ENCODE assay signal across 1 cellular context in the genomic region with DNA sequence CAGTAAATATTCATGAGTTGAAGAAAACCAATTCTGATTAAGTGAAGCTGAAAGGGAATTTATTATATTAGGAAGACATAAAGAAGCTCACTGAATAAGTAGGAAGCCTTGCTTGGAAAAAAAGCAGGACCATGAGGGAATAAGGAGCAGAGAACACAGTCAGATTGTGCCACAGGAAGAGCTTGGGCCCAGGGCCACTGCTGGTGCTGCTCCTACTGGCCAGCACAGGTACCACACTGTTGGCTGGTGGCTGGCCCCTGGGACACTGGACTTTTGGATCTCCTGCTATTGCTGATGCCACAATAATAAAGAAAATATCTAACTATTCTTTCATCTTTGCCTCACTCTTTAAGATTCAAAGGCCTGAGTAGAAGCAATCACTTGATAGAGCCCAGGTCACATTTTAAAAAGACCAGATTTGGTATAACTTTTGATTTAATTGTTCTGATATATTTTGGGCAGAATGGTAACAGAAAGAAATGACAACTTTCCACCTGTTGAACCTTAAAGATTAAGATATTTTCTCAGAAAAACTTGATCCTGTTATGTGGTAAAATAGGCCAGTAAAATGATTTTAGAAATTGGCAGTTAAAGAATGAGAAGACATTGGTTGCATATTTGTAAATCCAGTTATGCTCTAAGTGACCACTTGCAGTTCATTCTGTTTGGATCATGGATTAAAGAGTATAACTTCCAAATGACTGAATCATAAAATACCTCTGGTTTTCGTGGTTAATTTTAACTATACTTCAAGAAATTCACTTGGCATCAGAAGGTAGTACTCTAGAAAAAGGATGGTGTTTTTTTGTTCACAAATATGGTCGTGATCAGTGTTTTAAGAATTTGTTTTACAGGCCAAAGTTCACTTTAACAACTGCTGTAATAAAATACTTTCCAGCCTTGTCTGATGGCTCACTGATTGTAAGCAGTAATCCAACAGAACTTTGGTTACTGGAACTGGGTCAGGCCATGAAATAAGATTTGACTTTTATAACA.
TF ChIP-seq lines count a peak whose summit lies in the region.

No MANE protein-coding gene starts in this region.

TF ChIP-seq in IMR-90, 13 proteins besides CTCF, POLR2A, EP300 and RAD21:
- TF ChIP-seq NFE2L2 (IDR thresholded peaks at IDR 0.05; ENCODE audit: low read depth, low read length): no peak
- no peak for TF ChIP-seq MXI1 (IDR thresholded peaks at IDR 0.05; ENCODE audit: borderline replicate concordance, low read depth, low read length)
- no peak for TF ChIP-seq ELK1 (IDR thresholded peaks at IDR 0.05; ENCODE audit: borderline replicate concordance, low read depth, low read length)
- no peak for TF ChIP-seq MAFK (IDR thresholded peaks at IDR 0.05; ENCODE audit: low read depth, low read length)
- TF ChIP-seq RCOR1 (IDR thresholded peaks at IDR 0.05; ENCODE audit: insufficient replicate concordance, low read length): no peak
- TF ChIP-seq FOS (IDR thresholded peaks at IDR 0.05; ENCODE audit: low read depth, low read length): no peak
- no peak for TF ChIP-seq BHLHE40 (IDR thresholded peaks at IDR 0.05; ENCODE audit: low read depth, low read length)
- TF ChIP-seq USF2 (IDR thresholded peaks at IDR 0.05; ENCODE audit: low read depth, low read length): no peak
- no peak for TF ChIP-seq RFX5 (IDR thresholded peaks at IDR 0.05; ENCODE audit: low read depth, low read length)
- no peak for TF ChIP-seq CHD1 (IDR thresholded peaks at IDR 0.05; ENCODE audit: low read depth, low read length)
